ENCODE assay signal across 2 cellular contexts in genomic region chr16:2025878-2026460, GRCh38.
TF ChIP-seq lines count a peak whose summit lies in the region.

No MANE protein-coding gene starts in this region.

TF ChIP-seq in SK-N-SH, 30 proteins besides CTCF, POLR2A, EP300 and RAD21 (continued from another document):
- TF ChIP-seq PBX3 (IDR thresholded peaks at IDR 0.05) = no peak
- TF ChIP-seq TCF12 (IDR thresholded peaks at IDR 0.05) = no peak
- no peak for TF ChIP-seq RXRA (IDR thresholded peaks at IDR 0.05; ENCODE audit: borderline replicate concordance, low read depth)
- no peak for TF ChIP-seq ZBTB33 (IDR thresholded peaks at IDR 0.05; ENCODE audit: borderline replicate concordance, low read depth)
- no peak for TF ChIP-seq NFIC (IDR thresholded peaks at IDR 0.05; ENCODE audit: borderline replicate concordance)
- no peak for TF ChIP-seq MEF2A (IDR thresholded peaks at IDR 0.05; ENCODE audit: borderline replicate concordance, low read depth)
- no peak for TF ChIP-seq GABPA (IDR thresholded peaks at IDR 0.05; ENCODE audit: low read depth)
- no peak for TF ChIP-seq MXI1 (IDR thresholded peaks at IDR 0.05; ENCODE audit: low read depth, low read length)
- no peak for TF ChIP-seq YY1 (IDR thresholded peaks at IDR 0.05; ENCODE audit: low read depth)
- TF ChIP-seq POLR2AphosphoS5 (IDR thresholded peaks at IDR 0.05; ENCODE audit: low read depth, low read length) = no peak
- TF ChIP-seq TAF1 (IDR thresholded peaks at IDR 0.05; ENCODE audit: borderline replicate concordance, low read depth, low read length) = no peak
- TF ChIP-seq CHD2 (IDR thresholded peaks at IDR 0.05; ENCODE audit: low read length, partially characterized antibody) = no peak
- TF ChIP-seq EZH2phosphoT487 (IDR thresholded peaks at IDR 0.05; ENCODE audit: borderline replicate concordance, low read depth) = no peak
- no peak for TF ChIP-seq RCOR1 (IDR thresholded peaks at IDR 0.05; ENCODE audit: low read length)
- no peak for TF ChIP-seq ELF1 (IDR thresholded peaks at IDR 0.05)
- TF ChIP-seq MAX (IDR thresholded peaks at IDR 0.05; ENCODE audit: low read depth) = no peak

TF ChIP-seq in SK-N-SH treated with all-trans-retinoic acid at 6 μM for 48 hours, 23 proteins besides CTCF, POLR2A, EP300 and RAD21 (continued from another document):
- no peak for TF ChIP-seq TSHZ2 (CRISPR knock-in tag; IDR thresholded peaks at IDR 0.05)
- TF ChIP-seq CREB5 (CRISPR knock-in tag; IDR thresholded peaks at IDR 0.05; ENCODE audit: low read depth) = no peak
- TF ChIP-seq PPARA (CRISPR knock-in tag; IDR thresholded peaks at IDR 0.05; ENCODE audit: borderline replicate concordance) = no peak
- no peak for TF ChIP-seq ZNF70 (CRISPR knock-in tag; IDR thresholded peaks at IDR 0.05)
- no peak for TF ChIP-seq TCF4 (CRISPR knock-in tag; IDR thresholded peaks at IDR 0.05; ENCODE audit: borderline replicate concordance)
TF ChIP-seq in SK-N-SH treated with all-trans-retinoic acid at 6 μM for 48 hours: peak in this region for 0.
